Comparison of ENCODE assay signal across 9 cellular contexts in the genomic region with DNA sequence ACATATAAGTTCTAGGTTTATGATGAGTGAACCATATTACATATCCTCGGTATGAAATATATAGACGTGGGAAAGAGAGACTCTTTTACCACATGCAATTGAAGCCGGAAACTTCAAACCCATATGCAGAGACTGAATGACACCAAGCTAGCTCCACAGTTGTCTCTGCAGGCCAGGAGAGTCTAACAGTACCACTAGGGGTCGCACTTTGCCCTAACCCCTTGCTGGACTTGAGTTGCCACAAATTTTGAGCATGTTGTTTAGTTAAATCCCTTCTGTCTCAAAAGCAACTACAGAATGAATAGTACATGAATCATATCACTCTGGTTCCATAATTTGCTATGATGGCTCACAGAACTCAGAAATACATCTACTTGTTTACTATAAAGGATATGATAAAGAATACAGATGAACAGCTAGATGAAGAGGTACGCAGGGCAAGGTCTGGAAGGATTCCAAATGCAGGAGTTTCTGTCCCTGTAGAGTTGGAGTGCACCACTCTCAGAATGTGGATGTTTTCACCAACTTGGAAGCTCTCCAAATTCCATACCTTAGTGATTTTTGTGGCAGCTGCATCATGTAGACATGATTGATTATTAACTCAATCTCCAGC.
DNase-seq lines count a peak whose midpoint lies in the region; ATAC-seq and TF ChIP-seq lines count a peak whose summit lies in the region.
"Had no signal": no experiment of that assay in that cellular context is flagged by ENCODE, and none has a peak within 500 bp of the region (broad histone marks: within the 10 kb centered on the region; RNA-seq: fewer than 3 reads in every experiment).

No MANE protein-coding gene starts in this region.

- in situ Hi-C loops in astrocyte of the spinal cord (cut with HindIII; ENCODE audit: low sequenced_read_pairs) = no loop called here

- no peak overlapping the region for H3K27ac ChIP-seq in lung (ENCODE audit: low read depth in 1 of 2, low read length in 1 of 2)
- H3K27ac ChIP-seq: BLaER1 had no signal

- ATAC-seq in GM21381 (IDR thresholded peaks at IDR 0.05; ENCODE audit: unreplicated experiment) (peak; percentile 87), lung (ENCODE audit: insufficient read depth, low FRiP score) (no peak)

- H3K4me3 ChIP-seq in astrocyte of the spinal cord (ENCODE audit: low read depth, low read length) (no peak overlapping the region), lung (no peak overlapping the region)
- H3K4me3 ChIP-seq: BLaER1 had no signal

- H3K36me3 ChIP-seq in lung (ENCODE audit: control insufficient read depth in 2 of 2, insufficient read depth in 2 of 2, low read length in 2 of 2) = no peaks in the 10 kb centered on the region
- H3K36me3 ChIP-seq: BLaER1 had no signal

- no peaks in the 10 kb centered on the region for H3K27me3 ChIP-seq in lung (ENCODE audit: control insufficient read depth, insufficient read depth)
- H3K27me3 ChIP-seq: BLaER1 had no signal

- H3K9me3 ChIP-seq in lung (ENCODE audit: control insufficient read depth in 2 of 2, insufficient read depth in 1 of 2, low read length in 1 of 2) = no peaks in the 10 kb centered on the region
- H3K9me3 ChIP-seq: BLaER1 had no signal

- 35 to 40% methylated on average over 5 of the region's 5 CpGs for WGBS in lung, 2 donors

- peak in 2 of 3 experiments; percentile 17 to 25 for DNase-seq in NCI-H1417 (lab: John Stamatoyannopoulos, UW)
- DNase-seq in NCI-H1417 treated with DMSO at 0.1 percent for 48 hours (lab: John Stamatoyannopoulos, UW) = no peak
- peak; percentile 51 for DNase-seq in HS-5 (ENCODE audit: low read depth)
- DNase-seq in SKM-1 (lab: John Stamatoyannopoulos, UW; ENCODE audit: unreplicated experiment) = peak; percentile 57
- DNase-seq in astrocyte of the spinal cord (ENCODE audit: low read depth, low spot score) = peak; percentile 30
- DNase-seq in lung (ENCODE audit: low spot score) = peak; percentile 47
- peak; percentile 53 for DNase-seq in stromal cell of bone marrow (ENCODE audit: low read depth)

- peaks cover 0 to 5% of the 10 kb centered on the region in 2 donors for H3K4me1 ChIP-seq in lung (ENCODE audit: control insufficient read depth in 2 of 2, insufficient read depth in 2 of 2, low read length in 2 of 2)
- H3K4me1 ChIP-seq: BLaER1 had no signal

- TF ChIP-seq CTCF in astrocyte of the spinal cord (IDR thresholded peaks at IDR 0.05; ENCODE audit: low read depth, low read length) (peak; percentile 89), lung (IDR thresholded peaks at IDR 0.05; ENCODE audit: control extremely low read depth, extremely low read depth) (peak; percentile 34)
